9 cellular contexts compared by ENCODE assay signal in the genomic region with DNA sequence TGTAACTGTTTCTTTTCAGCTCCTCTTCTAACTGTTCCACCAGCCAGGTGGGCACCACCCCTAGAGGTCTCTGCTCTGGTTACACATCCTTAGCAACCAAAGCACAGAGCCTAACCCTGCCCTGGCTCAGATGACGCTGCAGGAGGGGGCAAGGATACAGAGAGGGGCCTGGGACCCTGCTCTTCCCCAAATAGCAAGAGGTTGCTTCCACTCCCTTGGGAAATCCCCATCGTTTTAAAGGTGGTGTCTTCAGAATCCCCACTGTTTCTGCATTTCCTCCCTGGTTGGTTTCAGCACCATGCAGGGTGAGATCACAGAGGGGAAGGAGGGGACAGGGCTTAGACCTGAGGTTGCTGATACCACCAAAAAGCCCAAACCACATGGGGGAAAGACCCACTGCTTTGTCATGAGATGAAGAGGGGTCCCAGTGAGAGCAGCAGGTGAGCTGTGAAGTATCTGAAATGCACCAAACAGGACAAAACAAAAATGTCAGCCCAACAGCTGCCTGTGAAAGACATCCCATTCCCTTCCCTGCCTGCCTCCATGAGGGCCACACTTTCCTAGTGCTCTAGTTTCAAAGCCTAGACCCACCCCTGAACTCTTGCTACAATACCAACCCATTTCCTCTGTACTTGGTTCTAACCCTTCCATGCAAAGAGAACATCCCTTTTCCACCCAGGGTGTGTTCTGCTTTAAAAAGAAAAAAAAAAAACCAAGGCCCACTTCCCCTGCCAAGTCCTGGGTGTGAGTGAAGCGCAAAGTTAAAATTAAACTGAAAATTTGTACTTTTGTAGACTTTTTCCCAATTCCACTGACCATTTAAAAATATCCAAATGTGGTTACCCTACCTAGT. TPM values are rescaled to one million over a fixed set of nuclear protein-coding genes. Genes with fewer than 3 reads are reported as not detected.
DNase-seq lines count a peak whose midpoint lies in the region; ATAC-seq and TF ChIP-seq lines count a peak whose summit lies in the region.
"Had no signal": no experiment of that assay in that cellular context is flagged by ENCODE, and none has a peak within 500 bp of the region (broad histone marks: within the 10 kb centered on the region; RNA-seq: fewer than 3 reads in every experiment).

No MANE protein-coding gene starts in this region.

- H3K27ac ChIP-seq in caudate nucleus (ENCODE audit: low read depth, low read length) (peak overlapping the region; percentile 1), ascending aorta (no peak overlapping the region)

- TF ChIP-seq CTCF in ascending aorta (IDR thresholded peaks at IDR 0.05): no peak

- no peaks in the 10 kb centered on the region for H3K9me3 ChIP-seq in ascending aorta

- intact Hi-C loops in ascending aorta (cut with DNase I): no loop called here

- peaks cover 11 to 58% of the 10 kb centered on the region in 2 donors for H3K4me1 ChIP-seq in ascending aorta

- peaks cover 40% of the 10 kb centered on the region for H3K36me3 Mint-ChIP-seq in T-helper 1 cell treated with Interleukin-12 subunit alpha and Interleukin-12 subunit beta and Interleukin-4 antibody, amounts not matched to agents 30 μg/mL and 1 μg/mL, for 36 hours (ENCODE audit: low read depth)

- no peak overlapping the region for H3K4me3 ChIP-seq in ascending aorta

- H3K27ac Mint-ChIP-seq in T-helper 1 cell treated with Interleukin-12 subunit alpha and Interleukin-12 subunit beta and Interleukin-4 antibody, amounts not matched to agents 30 μg/mL and 1 μg/mL, for 36 hours: peak overlapping the region; percentile 96

- ATAC-seq in GM18511 (IDR thresholded peaks at IDR 0.05; ENCODE audit: unreplicated experiment) (peak; percentile 69), HG02852 (IDR thresholded peaks at IDR 0.05; ENCODE audit: unreplicated experiment) (peak; percentile 64)

- no peaks in the 10 kb centered on the region for H3K27me3 Mint-ChIP-seq in T-helper 1 cell treated with Interleukin-12 subunit alpha and Interleukin-12 subunit beta and Interleukin-4 antibody, amounts not matched to agents 30 μg/mL and 1 μg/mL, for 36 hours (ENCODE audit: low read depth)

- no peaks in the 10 kb centered on the region for H3K9me3 Mint-ChIP-seq in T-helper 1 cell treated with Interleukin-12 subunit alpha and Interleukin-12 subunit beta and Interleukin-4 antibody, amounts not matched to agents 30 μg/mL and 1 μg/mL, for 36 hours

- H3K27me3 ChIP-seq in ascending aorta: no peaks in the 10 kb centered on the region

- H3K4me3 Mint-ChIP-seq in T-helper 1 cell treated with Interleukin-12 subunit alpha and Interleukin-12 subunit beta and Interleukin-4 antibody, amounts not matched to agents 30 μg/mL and 1 μg/mL, for 36 hours: peak overlapping the region; percentile 79

- H3K4me1 Mint-ChIP-seq in T-helper 1 cell treated with Interleukin-12 subunit alpha and Interleukin-12 subunit beta and Interleukin-4 antibody, amounts not matched to agents 30 μg/mL and 1 μg/mL, for 36 hours (ENCODE audit: low read depth): peaks cover 69% of the 10 kb centered on the region

- DNase-seq in caudate nucleus (lab: John Stamatoyannopoulos, UW) (no peak), ascending aorta (ENCODE audit: low spot score in 2 of 2) (no peak), NCI-H1436 (lab: John Stamatoyannopoulos, UW) (no peak), T1000 (lab: John Stamatoyannopoulos, UW) (no peak)
- peak; percentile 54 to 58 for DNase-seq in stimulated activated CD8-positive, alpha-beta memory T cell treated with anti-CD3 and anti-CD28 coated beads, Interleukin-7, amount 100 ng/mL, for 4 hours (ENCODE audit: low read depth in 2 of 2)
- DNase-seq: IMR-90 had no signal

- peaks cover 3 to 9% of the 10 kb centered on the region in 2 donors for H3K36me3 ChIP-seq in ascending aorta

RNA-seq across cellular contexts. Expression of a gene that starts 29.0 kb away (rescaled TPM):
- total RNA-seq in ascending aorta: 19.2 TPM

Comparison
In these comparisons a context has a peak if more than half of its experiments do, and no peak if none do; other contexts are left out.
1. DNase-seq: peak in stimulated activated CD8-positive, alpha-beta memory T cell treated with anti-CD3 and anti-CD28 coated beads, Interleukin-7, amount 100 ng/mL, for 4 hours (2 of 2); none in caudate nucleus (0 of 61), ascending aorta (0 of 2), NCI-H1436 (single experiment) and T1000 (single experiment).